11 cellular contexts compared by ENCODE assay signal in the genomic region with DNA sequence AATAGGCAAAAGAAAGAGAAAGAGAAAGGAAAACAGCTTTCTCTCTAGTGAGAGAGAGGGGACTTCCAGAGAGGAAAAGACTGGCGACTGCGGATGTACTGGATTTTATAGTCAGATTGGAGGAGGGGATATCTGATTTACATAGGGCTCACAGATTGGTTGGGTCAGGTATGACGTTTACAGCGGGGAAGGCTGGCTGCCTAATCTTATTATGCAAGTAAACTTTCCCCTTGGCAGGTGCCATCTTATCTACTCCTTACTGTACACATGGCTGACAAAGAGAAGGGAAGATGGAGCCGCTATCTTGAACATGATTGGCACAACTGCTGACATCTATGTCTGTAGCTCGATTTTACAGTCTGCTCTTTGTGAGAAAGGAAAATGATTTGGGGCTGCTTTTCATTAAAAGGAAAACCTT. TPM values are rescaled to one million over a fixed set of nuclear protein-coding genes. Genes with fewer than 3 reads are reported as not detected.
A peak's percentile ranks its signal among the peaks of the same experiment; 100 is the strongest.
DNase-seq lines count a peak whose midpoint lies in the region; ATAC-seq, FAIRE-seq and TF ChIP-seq lines count a peak whose summit lies in the region.
"Had no signal": no experiment of that assay in that cellular context is flagged by ENCODE, and none has a peak within 500 bp of the region (broad histone marks: within the 10 kb centered on the region; RNA-seq: fewer than 3 reads in every experiment).

No MANE protein-coding gene starts in this region.

- peak overlapping the region in 4 of 10 donors; percentile 1 to 67 (median 50) for H3K27ac ChIP-seq in heart right ventricle
- peak overlapping the region in 1 of 2 donors; percentile 3 for H3K27ac ChIP-seq in small intestine (ENCODE audit: low read depth in 1 of 2, low read length in 1 of 2)
- H3K27ac ChIP-seq: epithelial cell of prostate, testis had no signal

- ATAC-seq in heart right ventricle (peak in 7 of 8 donors; percentile 20 to 84 (median 66)), GM18907 (IDR thresholded peaks at IDR 0.05; ENCODE audit: unreplicated experiment) (no peak)

- H3K9ac ChIP-seq in adipocyte (ENCODE audit: low read length): peak overlapping the region; percentile 53

- H3K27me3 ChIP-seq in adipocyte (replicated peaks; ENCODE audit: control insufficient read depth, insufficient read depth, low read length) (no peaks in the 10 kb centered on the region), heart right ventricle (no peaks in the 10 kb centered on the region), small intestine (ENCODE audit: control insufficient read depth in 2 of 2, insufficient read depth in 2 of 2, low read length in 2 of 2) (no peaks in the 10 kb centered on the region)
- H3K27me3 ChIP-seq: testis had no signal

- no peak for FAIRE-seq in small intestine (lab: Jason Lieb, UNC)
- FAIRE-seq: HTR-8/SVneo had no signal

- H3K4me3 ChIP-seq in adipocyte (ENCODE audit: low read length) (peak overlapping the region; percentile 66), heart right ventricle (peak overlapping the region in 5 of 10 donors; percentile 24 to 29 (median 25)), small intestine (ENCODE audit: low read depth in 1 of 2, low read length in 2 of 2) (no peak overlapping the region)
- H3K4me3 ChIP-seq: testis had no signal

- TF ChIP-seq CTCF in heart right ventricle (IDR thresholded peaks at IDR 0.05): no peak

- H3K4me1 ChIP-seq in adipocyte (ENCODE audit: control insufficient read depth, insufficient read depth, low read length) (peaks cover 51% of the 10 kb centered on the region), heart right ventricle (peaks cover 0 to 65% (median 46%) of the 10 kb centered on the region in 9 donors), small intestine (ENCODE audit: control insufficient read depth in 2 of 2, insufficient read depth in 1 of 2, low read depth in 1 of 2, low read length in 1 of 2) (peaks cover 0 to 10% of the 10 kb centered on the region in 2 donors)
- H3K4me1 ChIP-seq: testis had no signal

- intact Hi-C loops in heart right ventricle (cut with DNase I): no loop called here

- 40 to 41% methylated on average over 6 of the region's 6 CpGs for WGBS in heart right ventricle, 2 donors
- 46 to 61% (median 60%) methylated on average over 6 of the region's 6 CpGs for WGBS in small intestine, 3 donors

- DNase-seq in LHCN-M2 (ENCODE audit: low read depth) (peak; percentile 37), adipocyte (ENCODE audit: low read depth) (no peak), heart right ventricle (peak in 1 of 2 donors; percentile 11), small intestine (peak; percentile 59), NCI-H526 (lab: John Stamatoyannopoulos, UW) (no peak)
- no peak for DNase-seq in stimulated activated CD4-positive, alpha-beta T cell treated with anti-CD3 and anti-CD28 coated beads, Interleukin-1b, Interleukin-23, amount 100 ng/mL, for 48 hours
- DNase-seq: activated effector memory CD4-positive, alpha-beta T cell treated with anti-CD3 and anti-CD28 coated beads, Interleukin-2, amount 50 U/mL, for 16 hours; testis had no signal

- H3K36me3 ChIP-seq in adipocyte (ENCODE audit: control insufficient read depth, insufficient read depth, low read length, severe bottlenecking) (no peaks in the 10 kb centered on the region), heart right ventricle (no peaks in the 10 kb centered on the region), small intestine (ENCODE audit: control insufficient read depth in 2 of 2, insufficient read depth in 2 of 2, low read length in 2 of 2) (no peaks in the 10 kb centered on the region)

- H3K9me3 ChIP-seq in adipocyte (ENCODE audit: control insufficient read depth, low read length) (no peaks in the 10 kb centered on the region), heart right ventricle (no peaks in the 10 kb centered on the region), small intestine (ENCODE audit: control insufficient read depth, low read depth) (no peaks in the 10 kb centered on the region)
- H3K9me3 ChIP-seq: testis had no signal

RNA-seq across cellular contexts. Expression of gene RBPJ, which starts 25.4 kb away (rescaled TPM):
- 104 and 133 TPM in 2 replicates for total RNA-seq in LHCN-M2 (2014; rRNA removed)
- polyA plus RNA-seq in LHCN-M2 (2012): 28.0 TPM
- 10 to 100 TPM; 34.6 to 59.1 (median 38.1) TPM for total RNA-seq in heart right ventricle
- polyA plus RNA-seq in heart right ventricle: 10 to 100 TPM; 10.1 to 49.0 TPM
- polyA plus RNA-seq in small intestine: 10 to 100 TPM; 13.0 to 20.8 (median 14.8) TPM

Comparison
In these comparisons a context has a peak if more than half of its experiments do, and no peak if none do; other contexts are left out.
1. DNase-seq: peak in LHCN-M2 (single experiment) and small intestine (single experiment); none in adipocyte (single experiment), NCI-H526 (0 of 2) and stimulated activated CD4-positive, alpha-beta T cell treated with anti-CD3 and anti-CD28 coated beads, Interleukin-1b, Interleukin-23, amount 100 ng/mL, for 48 hours (single experiment).